Comparison of ENCODE assay signal across 10 cellular contexts in genomic region chr6:9140181-9140580, GRCh38.
DNase-seq lines count a peak whose midpoint lies in the region; ATAC-seq, FAIRE-seq and TF ChIP-seq lines count a peak whose summit lies in the region.
"Had no signal": no experiment of that assay in that cellular context is flagged by ENCODE, and none has a peak within 500 bp of the region (broad histone marks: within the 10 kb centered on the region; RNA-seq: fewer than 3 reads in every experiment).

No MANE protein-coding gene starts in this region.

- H3K36me3 Mint-ChIP-seq in stimulated activated memory B cell treated with anti-CD40 and anti-IgM and Interleukin-4, amounts not matched to agents 10 μg/mL and 1 μg/mL and 100 μg/mL, for 72 hours, result no peaks in the 10 kb centered on the region

- no peaks in the 10 kb centered on the region for H3K4me1 Mint-ChIP-seq in stimulated activated memory B cell treated with anti-CD40 and anti-IgM and Interleukin-4, amounts not matched to agents 10 μg/mL and 1 μg/mL and 100 μg/mL, for 72 hours

- peaks cover 17% of the 10 kb centered on the region for H3K4me1 ChIP-seq in HEK293 (ENCODE audit: control insufficient read depth, insufficient read depth, low read length)
- peaks cover 7% of the 10 kb centered on the region for H3K4me1 ChIP-seq in parathyroid adenoma

- FAIRE-seq in bronchial epithelial cell (lab: Jason Lieb, UNC), result no peak

- H3K79me2 ChIP-seq in parathyroid adenoma, result no peaks in the 10 kb centered on the region

- no peak for ATAC-seq in HG02852 (IDR thresholded peaks at IDR 0.05; ENCODE audit: unreplicated experiment)
- ATAC-seq in stimulated activated memory B cell treated with anti-CD40 and anti-IgM and Interleukin-4, amounts not matched to agents 10 μg/mL and 1 μg/mL and 100 μg/mL, for 72 hours, result no peak
- ATAC-seq: activated CD4-positive, CD25-positive, alpha-beta regulatory T cell treated with anti-CD3 and anti-CD28 coated beads, Interleukin-2, amount 50 U/mL, for 24 hours had no signal

- H3K27ac Mint-ChIP-seq in stimulated activated memory B cell treated with anti-CD40 and anti-IgM and Interleukin-4, amounts not matched to agents 10 μg/mL and 1 μg/mL and 100 μg/mL, for 72 hours, result no peak overlapping the region

- DNase-seq in NCI-H2196 treated with DMSO at 0.1 percent for 48 hours (lab: John Stamatoyannopoulos, UW; ENCODE audit: unreplicated experiment), result peak; percentile 91
- peak; percentile 54 for DNase-seq in bronchial epithelial cell (ENCODE audit: low read depth)
- DNase-seq in GM03348 (ENCODE audit: low spot score), result no peak
- DNase-seq in activated T-cell treated with anti-CD3 and anti-CD28 coated beads, Interleukin-2, amount 50 U/mL, for 48 hours, result no peak
- DNase-seq: MV-4-11 had no signal

- H3K9me3 ChIP-seq in HEK293 (ENCODE audit: control insufficient read depth, insufficient read depth, low read depth, low read length), result no peaks in the 10 kb centered on the region; the same call in 1 of the 2 replicates
- no peaks in the 10 kb centered on the region for H3K9me3 ChIP-seq in parathyroid adenoma (ENCODE audit: control insufficient read depth, low read length)

- POLR2A ChIA-PET in HEK293 (lab: Yijun Ruan, JAX), result no interaction called here

- no peak for TF ChIP-seq CTCF in HEK293 (tag by site-specific recombination; IDR thresholded peaks at IDR 0.05)
- TF ChIP-seq CTCF in bronchial epithelial cell (IDR thresholded peaks at IDR 0.05; ENCODE audit: insufficient read depth, low read length, severe bottlenecking), result no peak
- TF ChIP-seq CTCF in parathyroid adenoma (IDR thresholded peaks at IDR 0.05), result no peak

- peak overlapping the region; percentile 56 for H3K4me2 ChIP-seq in parathyroid adenoma (ENCODE audit: low read length)

- H2AFZ ChIP-seq in parathyroid adenoma, result peak overlapping the region; percentile 9

- H3K4me3 Mint-ChIP-seq in stimulated activated memory B cell treated with anti-CD40 and anti-IgM and Interleukin-4, amounts not matched to agents 10 μg/mL and 1 μg/mL and 100 μg/mL, for 72 hours, result no peak overlapping the region

- peaks cover 3% of the 10 kb centered on the region for H3K9me3 Mint-ChIP-seq in stimulated activated memory B cell treated with anti-CD40 and anti-IgM and Interleukin-4, amounts not matched to agents 10 μg/mL and 1 μg/mL and 100 μg/mL, for 72 hours

- no peak overlapping the region for H3K9ac ChIP-seq in parathyroid adenoma

- H3K27me3 Mint-ChIP-seq in stimulated activated memory B cell treated with anti-CD40 and anti-IgM and Interleukin-4, amounts not matched to agents 10 μg/mL and 1 μg/mL and 100 μg/mL, for 72 hours, result no peaks in the 10 kb centered on the region

- no peak overlapping the region for H3K4me3 ChIP-seq in HEK293 (ENCODE audit: low read depth, low read length)
- H3K4me3 ChIP-seq in bronchial epithelial cell (ENCODE audit: low read depth, low read length), result no peak overlapping the region
- no peak overlapping the region for H3K4me3 ChIP-seq in parathyroid adenoma (ENCODE audit: low read depth, low read length)

- H3K36me3 ChIP-seq in HEK293 (ENCODE audit: control insufficient read depth in 2 of 2, insufficient read depth in 1 of 2, low read length in 2 of 2) (no peaks in the 10 kb centered on the region), bronchial epithelial cell (ENCODE audit: control insufficient read depth, insufficient read depth, low read length) (no peaks in the 10 kb centered on the region), parathyroid adenoma (ENCODE audit: control insufficient read depth, insufficient read depth, low read length) (no peaks in the 10 kb centered on the region)

- no peak overlapping the region for H3K27ac ChIP-seq in HEK293 (ENCODE audit: extremely low read depth, low read depth, low read length)
- H3K27ac ChIP-seq in parathyroid adenoma, result peak overlapping the region; percentile 10

- no peaks in the 10 kb centered on the region for H3K27me3 ChIP-seq in bronchial epithelial cell (ENCODE audit: control insufficient read depth, insufficient read depth, low read length)
- H3K27me3 ChIP-seq in parathyroid adenoma (ENCODE audit: control insufficient read depth, insufficient read depth, low read length), result no peaks in the 10 kb centered on the region

- CTCF ChIA-PET in HEK293 (lab: Yijun Ruan, JAX), result interaction anchor here (0.6 to 0.7 kb wide), 2 partner anchors 53 to 584 kb away, joined by 3 to 5 read pairs; no protein-coding TSS in a partner anchor

TF ChIP-seq in HEK293, 187 proteins besides CTCF, POLR2A, EP300 and RAD21:
- TF ChIP-seq OSR2 (tag by site-specific recombination; IDR thresholded peaks at IDR 0.05) (0 out of 2 replicates have a peak, but pooled peaks have one; percentile 26), SP7 (tag by site-specific recombination; IDR thresholded peaks at IDR 0.05) (0 out of 2 replicates have a peak, but pooled peaks have one; percentile 4), ZNF398 (tag by site-specific recombination; IDR thresholded peaks at IDR 0.05) (no peak), WT1 (tag by site-specific recombination; IDR thresholded peaks at IDR 0.05) (0 out of 2 replicates have a peak, but pooled peaks have one; percentile 0)

Comparison
In these comparisons a context has a peak if more than half of its experiments do, and no peak if none do; other contexts are left out.
1. DNase-seq: peak in NCI-H2196 treated with DMSO at 0.1 percent for 48 hours (single experiment) and bronchial epithelial cell (single experiment); none in GM03348 (single experiment) and activated T-cell treated with anti-CD3 and anti-CD28 coated beads, Interleukin-2, amount 50 U/mL, for 48 hours (0 of 2).